ENCODE assay signal across 11 cellular contexts in genomic region chr21:37040212-37040611, GRCh38. TPM values are rescaled to one million over a fixed set of nuclear protein-coding genes. Genes with fewer than 3 reads are reported as not detected.
"Had no signal": no experiment of that assay in that cellular context is flagged by ENCODE, and none has a peak within 500 bp of the region (broad histone marks: within the 10 kb centered on the region; RNA-seq: fewer than 3 reads in every experiment).

No MANE protein-coding gene starts in this region.

- H3K9me3 Mint-ChIP-seq: HFFc6 had no signal

- H3K9me3 ChIP-seq: HAP-1 had no signal

- ATAC-seq: HCT116 had no signal

- H3K4me2 ChIP-seq: KMS-11 had no signal

- H3K27ac Mint-ChIP-seq: HFFc6 had no signal

- DNase-seq: GM23248, GOT3, H7, HFFc6, KBM-7 had no signal

- H2AFZ ChIP-seq: GM23248 had no signal

- H3K4me3 ChIP-seq: GM23248, HAP-1 had no signal

- H3K9ac ChIP-seq: GM23248, KMS-11 had no signal

- H3K27ac ChIP-seq: GM23248, HL-60, KMS-11 had no signal

- H3K36me3 ChIP-seq: HAP-1 had no signal

- H3K4me3 Mint-ChIP-seq: HFFc6 had no signal

RNA-seq across cellular contexts. Expression of gene RIPPLY3, which starts 33.7 kb away (rescaled TPM):
- total RNA-seq: GM23248, H4, HFFc6, HT1080 had no signal
- polyA plus RNA-seq: GM23248 had no signal
